10 cellular contexts compared by ENCODE assay signal in genomic region chr3:66115858-66116654, GRCh38.
A peak's percentile ranks its signal among the peaks of the same experiment; 100 is the strongest.
DNase-seq lines count a peak whose midpoint lies in the region; ATAC-seq and TF ChIP-seq lines count a peak whose summit lies in the region.
"Had no signal": no experiment of that assay in that cellular context is flagged by ENCODE, and none has a peak within 500 bp of the region (broad histone marks: within the 10 kb centered on the region; RNA-seq: fewer than 3 reads in every experiment).

No MANE protein-coding gene starts in this region.

- TF ChIP-seq CTCF in HFFc6 (IDR thresholded peaks at IDR 0.05): no peak

- peak overlapping the region; percentile 54 for H3K4me3 Mint-ChIP-seq in HFFc6
- H3K4me3 Mint-ChIP-seq in T-helper 2 cell treated with Interferon-gamma antibody and Interleukin-4, amounts not matched to agents 5 μg/mL and 100 μg/mL, for 36 hours: no peak overlapping the region

- H3K9me3 Mint-ChIP-seq in HFFc6: no peaks in the 10 kb centered on the region
- no peaks in the 10 kb centered on the region for H3K9me3 Mint-ChIP-seq in T-helper 2 cell treated with Interferon-gamma antibody and Interleukin-4, amounts not matched to agents 5 μg/mL and 100 μg/mL, for 36 hours

- ATAC-seq in HG03432 (IDR thresholded peaks at IDR 0.05; ENCODE audit: unreplicated experiment): no peak

- in situ Hi-C loops in T47D (cut with HindIII; ENCODE audit: low pct_unique_long_range_greater_than_20kb, low sequenced_read_pairs): no loop called here

- peak overlapping the region; percentile 91 for H3K27ac Mint-ChIP-seq in HFFc6
- H3K27ac Mint-ChIP-seq in T-helper 2 cell treated with Interferon-gamma antibody and Interleukin-4, amounts not matched to agents 5 μg/mL and 100 μg/mL, for 36 hours: no peak overlapping the region

- H3K4me1 Mint-ChIP-seq in HFFc6 (ENCODE audit: low read depth): peaks cover 57% of the 10 kb centered on the region
- no peaks in the 10 kb centered on the region for H3K4me1 Mint-ChIP-seq in T-helper 2 cell treated with Interferon-gamma antibody and Interleukin-4, amounts not matched to agents 5 μg/mL and 100 μg/mL, for 36 hours (ENCODE audit: low read depth)

- peak overlapping the region in 12 of 21 experiments; percentile 6 to 83 (median 55) for H3K27ac ChIP-seq in skin epidermis

- peaks cover 3% of the 10 kb centered on the region; the same call in 1 of the 2 replicates for H3K27me3 Mint-ChIP-seq in HFFc6 (ENCODE audit: insufficient read depth)
- H3K27me3 Mint-ChIP-seq in T-helper 2 cell treated with Interferon-gamma antibody and Interleukin-4, amounts not matched to agents 5 μg/mL and 100 μg/mL, for 36 hours (ENCODE audit: low read depth): no peaks in the 10 kb centered on the region

- peak; percentile 93 for DNase-seq in HFFc6
- peak; percentile 43 to 75 for DNase-seq in T47D (ENCODE audit: low read depth in 1 of 2, low spot score in 1 of 2)
- DNase-seq in iPS DF 4.7 (ENCODE audit: extremely low read depth, low spot score): peak; percentile 74
- DNase-seq in T-helper 2 cell treated with Interferon-gamma antibody and Interleukin-4, amounts not matched to agents 5 μg/mL and 100 μg/mL, for 36 hours (ENCODE audit: low spot score): no peak
- DNase-seq in NCI-H774 (lab: John Stamatoyannopoulos, UW): no peak
- DNase-seq in NCI-H1092 treated with DMSO at 0.1 percent for 48 hours (lab: John Stamatoyannopoulos, UW): no peak
- DNase-seq: activated CD4-positive, CD25-positive, alpha-beta regulatory T cell; stimulated activated CD8-positive, alpha-beta memory T cell treated with anti-CD3 and anti-CD28 coated beads, Interleukin-4, amount 100 ng/mL, for 48 hours had no signal

- no peak overlapping the region for H3K4me3 ChIP-seq in skin epidermis

- no peaks in the 10 kb centered on the region for H3K36me3 Mint-ChIP-seq in HFFc6 (ENCODE audit: low read depth)
- no peaks in the 10 kb centered on the region for H3K36me3 Mint-ChIP-seq in T-helper 2 cell treated with Interferon-gamma antibody and Interleukin-4, amounts not matched to agents 5 μg/mL and 100 μg/mL, for 36 hours (ENCODE audit: low read depth)

Comparison
In these comparisons a context has a peak if more than half of its experiments do, and no peak if none do; other contexts are left out.
1. DNase-seq: peak in HFFc6 (single experiment), T47D (2 of 2) and iPS DF 4.7 (single experiment); none in T-helper 2 cell treated with Interferon-gamma antibody and Interleukin-4, amounts not matched to agents 5 μg/mL and 100 μg/mL, for 36 hours (single experiment), NCI-H774 (single experiment) and NCI-H1092 treated with DMSO at 0.1 percent for 48 hours (single experiment).